ENCODE assay signal across 17 cellular contexts in genomic region chr18:80183273-80184050, GRCh38.
DNase-seq lines count a peak whose midpoint lies in the region; ATAC-seq and TF ChIP-seq lines count a peak whose summit lies in the region.
"Had no signal": no experiment of that assay in that cellular context is flagged by ENCODE, and none has a peak within 500 bp of the region (broad histone marks: within the 10 kb centered on the region; RNA-seq: fewer than 3 reads in every experiment).

No MANE protein-coding gene starts in this region.

- H3K27me3 Mint-ChIP-seq in chondrocyte (ENCODE audit: low read depth) (no peaks in the 10 kb centered on the region), nephron progenitor cell (ENCODE audit: low read depth, poor library complexity) (peaks cover 2% of the 10 kb centered on the region)

- intact Hi-C loops in cardiac septum (cut with DNase I): no loop called here
- intact Hi-C loops in Right ventricle myocardium inferior (cut with DNase I): no loop called here
- intact Hi-C loops in right lobe of liver (cut with DNase I): no loop called here
- intact Hi-C loops in upper lobe of right lung (cut with DNase I): no loop called here

- H3K36me3 Mint-ChIP-seq in chondrocyte (ENCODE audit: low read depth): peaks cover 3% of the 10 kb centered on the region
- peaks cover 7% of the 10 kb centered on the region for H3K36me3 Mint-ChIP-seq in nephron progenitor cell (ENCODE audit: low read depth)
- H3K36me3 Mint-ChIP-seq: CD4-positive, CD25-positive, alpha-beta regulatory T cell had no signal

- H3K9me3 Mint-ChIP-seq in chondrocyte (ENCODE audit: low read depth) (no peaks in the 10 kb centered on the region), nephron progenitor cell (no peaks in the 10 kb centered on the region)
- H3K9me3 Mint-ChIP-seq: CD4-positive, CD25-positive, alpha-beta regulatory T cell had no signal

- H3K4me3 ChIP-seq in right lobe of liver (no peak overlapping the region), upper lobe of right lung (no peak overlapping the region)
- H3K4me3 ChIP-seq: MG63, SJCRH30 had no signal

- no peaks in the 10 kb centered on the region for H3K9me3 ChIP-seq in right lobe of liver
- no peaks in the 10 kb centered on the region for H3K9me3 ChIP-seq in upper lobe of right lung
- H3K9me3 ChIP-seq: MG63, SJCRH30 had no signal

- H3K4me1 ChIP-seq in right lobe of liver (no peaks in the 10 kb centered on the region), upper lobe of right lung (no peaks in the 10 kb centered on the region)
- H3K4me1 ChIP-seq: SJCRH30 had no signal

- TF ChIP-seq CTCF in chondrocyte (IDR thresholded peaks at IDR 0.05) (no peak), right lobe of liver (IDR thresholded peaks at IDR 0.05) (no peak), upper lobe of right lung (IDR thresholded peaks at IDR 0.05) (no peak), nephron progenitor cell (IDR thresholded peaks at IDR 0.05) (no peak)

- H3K27me3 ChIP-seq in right lobe of liver (no peaks in the 10 kb centered on the region), upper lobe of right lung (no peaks in the 10 kb centered on the region)
- H3K27me3 ChIP-seq: MG63, SJCRH30 had no signal

- DNase-seq in cardiac septum (ENCODE audit: low spot score) (peak; percentile 51), Right ventricle myocardium inferior (ENCODE audit: missing footprints) (no peak), chondrocyte (ENCODE audit: low spot score) (peak; percentile 65), right lobe of liver (no peak), upper lobe of right lung (peak; percentile 35), NCI-H2107 (lab: John Stamatoyannopoulos, UW) (no peak), nephron progenitor cell (no peak)
- DNase-seq: CD4-positive, CD25-positive, alpha-beta regulatory T cell; DMS79 treated with DMSO at 0.1 percent for 48 hours; HFFc6; MG63; NCI-H1105; NCI-H187; NCI-H2171 treated with DMSO at 0.1 percent for 48 hours; SJCRH30 had no signal

- ATAC-seq in Right ventricle myocardium inferior: no peak
- peak; percentile 19 to 53 (median 44) for ATAC-seq in right lobe of liver
- no peak for ATAC-seq in upper lobe of right lung
- ATAC-seq in HG03097 (IDR thresholded peaks at IDR 0.05; ENCODE audit: low FRiP score, unreplicated experiment): no peak

- H3K36me3 ChIP-seq in right lobe of liver (no peaks in the 10 kb centered on the region), upper lobe of right lung (no peaks in the 10 kb centered on the region)
- H3K36me3 ChIP-seq: MG63, SJCRH30 had no signal

- 76% methylated on average over 13 of the region's 13 CpGs for WGBS in right lobe of liver (ENCODE audit: insufficient coverage, low coverage, low lambda C conversion rate, missing lambda C conversion rate)

- no peak overlapping the region for H3K4me3 Mint-ChIP-seq in chondrocyte (ENCODE audit: unreplicated experiment)
- H3K4me3 Mint-ChIP-seq in nephron progenitor cell: no peak overlapping the region
- H3K4me3 Mint-ChIP-seq: HFFc6 had no signal

- H3K4me1 Mint-ChIP-seq in chondrocyte (ENCODE audit: low read depth) (peaks cover 16% of the 10 kb centered on the region), nephron progenitor cell (peaks cover 15% of the 10 kb centered on the region)

- H3K27ac Mint-ChIP-seq in chondrocyte (ENCODE audit: unreplicated experiment) (peak overlapping the region; percentile 80), nephron progenitor cell (no peak overlapping the region)
- H3K27ac Mint-ChIP-seq: HFFc6 had no signal

- TF ChIP-seq POLR2A in right lobe of liver (IDR thresholded peaks at IDR 0.05): no peak

- H3K27ac ChIP-seq in right lobe of liver (no peak overlapping the region), upper lobe of right lung (no peak overlapping the region)
- H3K27ac ChIP-seq: KMS-11, SJCRH30 had no signal

Comparison
In these comparisons a context has a peak if more than half of its experiments do, and no peak if none do; other contexts are left out.
1. DNase-seq: peak in cardiac septum (single experiment), chondrocyte (single experiment) and upper lobe of right lung (single experiment); none in Right ventricle myocardium inferior (single experiment), right lobe of liver (0 of 3), NCI-H2107 (single experiment) and nephron progenitor cell (single experiment).
2. ATAC-seq: peak in right lobe of liver (4 of 4); none in Right ventricle myocardium inferior (single experiment), upper lobe of right lung (single experiment) and HG03097 (single experiment).